Comparison of ENCODE assay signal across 10 cellular contexts in the genomic region with DNA sequence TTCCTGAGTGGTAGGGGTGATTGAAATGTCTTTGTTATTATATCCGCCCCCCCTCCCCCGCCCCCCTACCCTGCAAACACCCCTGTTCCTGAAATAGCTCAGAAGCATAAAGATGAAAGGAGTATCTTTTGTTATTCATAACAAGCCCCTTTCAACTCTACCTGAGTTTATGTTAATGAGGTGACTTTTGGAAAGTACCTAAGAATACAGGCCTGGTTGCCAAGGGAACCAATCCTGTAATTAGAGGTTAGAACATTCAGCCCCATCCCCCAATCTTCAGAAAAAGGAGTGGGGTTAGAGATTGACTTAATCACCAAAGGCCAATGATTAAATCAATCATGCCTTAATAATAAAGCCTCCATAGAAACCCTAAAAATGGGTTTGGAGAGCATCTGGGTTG.
A peak's percentile ranks its signal among the peaks of the same experiment; 100 is the strongest.
DNase-seq lines count a peak whose midpoint lies in the region; ATAC-seq and TF ChIP-seq lines count a peak whose summit lies in the region.
"Had no signal": no experiment of that assay in that cellular context is flagged by ENCODE, and none has a peak within 500 bp of the region (broad histone marks: within the 10 kb centered on the region; RNA-seq: fewer than 3 reads in every experiment).

No MANE protein-coding gene starts in this region.

- peak; percentile 69 for ATAC-seq in GM18870 (IDR thresholded peaks at IDR 0.05; ENCODE audit: unreplicated experiment)

- DNase-seq in GM10266 (ENCODE audit: extremely low spot score) (peak; percentile 7), NCI-H1417 treated with DMSO at 0.1 percent for 48 hours (lab: John Stamatoyannopoulos, UW) (peak; percentile 23), iPS DF 19.7 (ENCODE audit: low read depth, low spot score) (peak; percentile 91), LoVo (ENCODE audit: low spot score) (no peak), NK-92 (lab: John Stamatoyannopoulos, UW; ENCODE audit: unreplicated experiment) (no peak), substantia nigra (lab: John Stamatoyannopoulos, UW) (no peak)
- DNase-seq: hypothalamus, NCI-H1694 treated with DMSO at 0.1 percent for 48 hours had no signal

- no peak for TF ChIP-seq CTCF in GM10266 (IDR thresholded peaks at IDR 0.05; ENCODE audit: control insufficient read depth, insufficient read depth, low read depth, missing control alignments)

- H3K27ac ChIP-seq in substantia nigra (ENCODE audit: low read depth, low read length, poor library complexity, severe bottlenecking): no peak overlapping the region
- H3K27ac ChIP-seq: skin epidermis had no signal

Comparison
In these comparisons a context has a peak if more than half of its experiments do, and no peak if none do; other contexts are left out.
1. DNase-seq: peak in GM10266 (single experiment), NCI-H1417 treated with DMSO at 0.1 percent for 48 hours (single experiment) and iPS DF 19.7 (single experiment); none in LoVo (single experiment), NK-92 (single experiment) and substantia nigra (0 of 49).